In the genomic region with DNA sequence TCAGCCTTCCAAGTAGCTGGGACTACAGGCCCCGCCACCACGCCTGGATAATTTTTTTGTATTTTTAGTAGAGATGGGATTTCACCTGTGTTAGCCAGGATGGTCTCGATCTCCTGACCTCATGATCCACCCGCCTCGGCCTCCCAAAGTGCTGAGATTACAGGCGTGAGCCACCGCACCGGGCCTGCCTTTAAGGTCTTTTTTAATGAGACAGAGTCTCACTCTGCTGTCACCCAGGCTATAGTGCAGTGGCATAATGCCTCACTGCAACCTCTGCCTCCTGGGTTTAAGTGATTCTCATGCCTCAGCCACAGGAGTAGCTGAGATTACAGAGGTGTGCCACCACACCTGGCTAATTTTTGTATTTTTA, we compare ENCODE assay signal across 8 cellular contexts. TPM values are rescaled to one million over a fixed set of nuclear protein-coding genes. Genes with fewer than 3 reads are reported as not detected.
A peak's percentile ranks its signal among the peaks of the same experiment; 100 is the strongest.
DNase-seq lines count a peak whose midpoint lies in the region; ATAC-seq and TF ChIP-seq lines count a peak whose summit lies in the region.
"Not testable (repeated sequence)": the region's sequence is repeated elsewhere in the genome, so short reads cannot be mapped to it uniquely, and the experiment has no call there.

No MANE protein-coding gene starts in this region.

- not testable (repeated sequence) for H3K27me3 ChIP-seq in endodermal cell (ENCODE audit: control insufficient read depth, insufficient read depth, low read length, poor library complexity, severe bottlenecking); upper lobe of right lung

- peak overlapping the region; percentile 56 for H3K27ac Mint-ChIP-seq in HFFc6
- H3K27ac Mint-ChIP-seq in T-helper 17 cell: peak overlapping the region; percentile 85
- peak overlapping the region; percentile 83 for H3K27ac Mint-ChIP-seq in endodermal cell
- H3K27ac Mint-ChIP-seq in mesothelial cell of epicardium: peak overlapping the region; percentile 83

- H3K27ac ChIP-seq in C4-2B (peak overlapping the region; percentile 18; the same call in 1 of the 2 replicates), upper lobe of right lung (peak overlapping the region; percentile 56)
- not testable (repeated sequence) for H3K27ac ChIP-seq in endodermal cell (ENCODE audit: low read depth, low read length)

- H3K36me3 Mint-ChIP-seq in HFFc6 (ENCODE audit: low read depth) (peaks cover 18% of the 10 kb centered on the region), endodermal cell (ENCODE audit: low read depth) (peaks cover 56% of the 10 kb centered on the region), mesothelial cell of epicardium (peaks cover 15% of the 10 kb centered on the region)
- H3K36me3 Mint-ChIP-seq in T-helper 17 cell (ENCODE audit: low read depth): not testable (repeated sequence)

- H3K4me1 ChIP-seq in endodermal cell (ENCODE audit: control insufficient read depth, insufficient read depth, low read length): not testable (repeated sequence)
- H3K4me1 ChIP-seq in upper lobe of right lung: peaks cover 29% of the 10 kb centered on the region

- H3K4me3 Mint-ChIP-seq in HFFc6, endodermal cell, mesothelial cell of epicardium: not testable (repeated sequence)
- peak overlapping the region; percentile 67 for H3K4me3 Mint-ChIP-seq in T-helper 17 cell

- not testable (repeated sequence) for ATAC-seq in T-helper 17 cell, upper lobe of right lung

- not testable (repeated sequence) for H3K27me3 Mint-ChIP-seq in HFFc6 (ENCODE audit: insufficient read depth); T-helper 17 cell; endodermal cell (ENCODE audit: insufficient read depth); mesothelial cell of epicardium (ENCODE audit: low read depth)

- intact Hi-C loops in posterior vena cava (cut with DNase I): loop anchor here in 1 of 2 donors (10.0 kb wide), 1 partner anchor 506 kb away; no protein-coding TSS in a partner anchor
- intact Hi-C loops in upper lobe of right lung (cut with DNase I): not testable (repeated sequence)

- not testable (repeated sequence) for H3K9me3 Mint-ChIP-seq in HFFc6, endodermal cell, mesothelial cell of epicardium

- H3K36me3 ChIP-seq in endodermal cell (ENCODE audit: control insufficient read depth, insufficient read depth, low read length): peaks cover 73% of the 10 kb centered on the region
- peaks cover 28% of the 10 kb centered on the region for H3K36me3 ChIP-seq in upper lobe of right lung

- H3K4me3 ChIP-seq in endodermal cell (ENCODE audit: low read length); upper lobe of right lung: not testable (repeated sequence)

- not testable (repeated sequence) for TF ChIP-seq CTCF in C4-2B (conservative IDR thresholded peaks at IDR 0.05); HFFc6 (IDR thresholded peaks at IDR 0.05); endodermal cell (conservative IDR thresholded peaks at IDR 0.05); mesothelial cell of epicardium (IDR thresholded peaks at IDR 0.05; ENCODE audit: unreplicated experiment); upper lobe of right lung (IDR thresholded peaks at IDR 0.05)

- H3K4me1 Mint-ChIP-seq in HFFc6 (ENCODE audit: low read depth) (peaks cover 34% of the 10 kb centered on the region), T-helper 17 cell (peaks cover 35% of the 10 kb centered on the region), endodermal cell (peaks cover 20% of the 10 kb centered on the region), mesothelial cell of epicardium (peaks cover 25% of the 10 kb centered on the region)

- H3K9ac ChIP-seq in endodermal cell (ENCODE audit: extremely low read depth, low read length, poor library complexity, severe bottlenecking): not testable (repeated sequence)

- WGBS in endodermal cell (ENCODE audit: insufficient coverage in 1 of 2, insufficient read length in 1 of 2), 2 experiments: 90 to 94% methylated on average over 6 to 8 of the region's 8 CpGs

- H3K9me3 ChIP-seq in T-helper 17 cell (ENCODE audit: control insufficient read depth, low read length, poor library complexity, severe bottlenecking); endodermal cell (ENCODE audit: control insufficient read depth, low read length); upper lobe of right lung: not testable (repeated sequence)

- DNase-seq in HFFc6; T-helper 17 cell; endodermal cell; mesothelial cell of epicardium (ENCODE audit: low spot score in 2 of 2, unreplicated experiment in 2 of 2): not testable (repeated sequence)
- peak; percentile 41 for DNase-seq in activated effector memory CD4-positive, alpha-beta T cell treated with anti-CD3 and anti-CD28 coated beads, Interleukin-2, amount 50 U/mL, for 16 hours
- DNase-seq in posterior vena cava (ENCODE audit: low spot score) (peak; percentile 55), upper lobe of right lung (peak; percentile 52)

RNA-seq across cellular contexts. Expression of gene PDS5A, which starts 6.5 kb away (rescaled TPM):
- 10 to 100 TPM; 41.0 to 49.8 (median 46.8) TPM for total RNA-seq in HFFc6 (2021; fragmentation: NEBNext Ultra II Directional; extraction: Animal tissue kit (Norgen Biotek cat#: 25700))
- total RNA-seq in T-helper 17 cell: 100 to 1,000 TPM; 102 to 109 TPM
- 10 to 100 TPM; 88.2 to 98.6 TPM for total RNA-seq in endodermal cell
- 67.4 TPM for polyA plus RNA-seq in endodermal cell (2013, experiment 1 of 2)
- 62.2 TPM for polyA plus RNA-seq in endodermal cell (2013, experiment 2 of 2)
- total RNA-seq in mesothelial cell of epicardium: 78.4 to 86.6 TPM (median 79.8 TPM) in 3 replicates
- total RNA-seq in posterior vena cava: 10 to 100 TPM; 52.3 to 56.6 TPM
- total RNA-seq in upper lobe of right lung: 83.7 TPM
